Comparison of ENCODE assay signal across 16 cellular contexts in the genomic region with DNA sequence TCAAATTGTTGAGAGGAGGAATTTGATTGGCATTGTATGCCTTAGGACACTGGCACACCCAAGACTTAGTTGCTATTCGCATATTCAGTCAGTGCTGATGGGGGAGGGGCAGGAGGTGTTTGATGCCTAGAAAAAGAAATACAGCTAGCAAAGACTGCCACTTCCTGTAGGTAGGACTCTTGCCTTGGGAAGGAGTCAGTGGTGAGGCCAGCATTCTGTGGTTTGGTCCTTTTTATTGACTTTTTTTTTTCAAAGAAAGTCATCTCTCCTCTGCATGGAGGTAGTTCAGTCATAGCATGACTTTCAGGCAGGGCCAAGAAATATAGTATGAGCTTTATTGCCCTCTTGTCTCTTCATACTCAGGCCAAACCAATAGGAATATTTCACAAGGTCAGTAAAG. TPM values are rescaled to one million over a fixed set of nuclear protein-coding genes. Genes with fewer than 3 reads are reported as not detected.
DNase-seq lines count a peak whose midpoint lies in the region; ATAC-seq and TF ChIP-seq lines count a peak whose summit lies in the region.
"Had no signal": no experiment of that assay in that cellular context is flagged by ENCODE, and none has a peak within 500 bp of the region (broad histone marks: within the 10 kb centered on the region; RNA-seq: fewer than 3 reads in every experiment).

No MANE protein-coding gene starts in this region.

- intact Hi-C loops in activated T-helper 1 cell treated with anti-CD3 and anti-CD28 coated beads, Interleukin-12 subunit alpha, Interleukin-12 subunit beta, Interleukin-2, Interleukin-4 antibody, amounts not matched to agents 30 ng/mL and 10 ng/mL and 1 ng/mL, durations not matched to agents 14 hours and 24 hours and 36 hours (cut with micrococcal nuclease), result no loop called here

- no peak overlapping the region for H3K27ac Mint-ChIP-seq in GM23338
- H3K27ac Mint-ChIP-seq in activated T-helper 1 cell treated with anti-CD3 and anti-CD28 coated beads, Interleukin-12 subunit alpha, Interleukin-12 subunit beta, Interleukin-2, Interleukin-4 antibody, amounts not matched to agents 30 ng/mL and 10 ng/mL and 1 ng/mL, durations not matched to agents 14 hours and 24 hours and 36 hours, result no peak overlapping the region

- no peaks in the 10 kb centered on the region for H3K9me2 ChIP-seq in GM23338 (ENCODE audit: insufficient read depth)

- H3K27ac ChIP-seq in GM23338 (ENCODE audit: low read depth) (no peak overlapping the region), OCI-LY3 (ENCODE audit: low read length) (no peak overlapping the region)

- no peaks in the 10 kb centered on the region for H3K36me3 Mint-ChIP-seq in GM23338 (ENCODE audit: low read depth)
- no peaks in the 10 kb centered on the region for H3K36me3 Mint-ChIP-seq in activated T-helper 1 cell treated with anti-CD3 and anti-CD28 coated beads, Interleukin-12 subunit alpha, Interleukin-12 subunit beta, Interleukin-2, Interleukin-4 antibody, amounts not matched to agents 30 ng/mL and 10 ng/mL and 1 ng/mL, durations not matched to agents 14 hours and 24 hours and 36 hours (ENCODE audit: low read depth)

- H3K4me2 ChIP-seq in GM23338 (0 out of 2 replicates have a peak overlapping the region, but pooled peaks have one; percentile 14), OCI-LY3 (ENCODE audit: low read length) (0 out of 2 replicates have a peak overlapping the region, but pooled peaks have one; percentile 5)

- H3K27me3 Mint-ChIP-seq in GM23338 (ENCODE audit: insufficient read depth, low read depth, poor library complexity), result peaks cover 7% of the 10 kb centered on the region
- H3K27me3 Mint-ChIP-seq in activated T-helper 1 cell treated with anti-CD3 and anti-CD28 coated beads, Interleukin-12 subunit alpha, Interleukin-12 subunit beta, Interleukin-2, Interleukin-4 antibody, amounts not matched to agents 30 ng/mL and 10 ng/mL and 1 ng/mL, durations not matched to agents 14 hours and 24 hours and 36 hours (ENCODE audit: insufficient read depth), result peaks cover 3% of the 10 kb centered on the region

- H3K4me1 ChIP-seq in GM23338 (ENCODE audit: insufficient read depth) (peaks cover 10% of the 10 kb centered on the region; the same call in 1 of the 2 replicates), OCI-LY3 (ENCODE audit: low read length) (peaks cover 26% of the 10 kb centered on the region)

- H3K36me3 ChIP-seq in GM23338 (ENCODE audit: insufficient read depth) (no peaks in the 10 kb centered on the region), OCI-LY3 (replicated peaks; ENCODE audit: low read depth, low read length) (no peaks in the 10 kb centered on the region)

- no peak for ATAC-seq in GM23338

- no peak overlapping the region for H3K9ac ChIP-seq in OCI-LY3 (ENCODE audit: low read length)

- H3K9me3 Mint-ChIP-seq in GM23338, result no peaks in the 10 kb centered on the region; the same call in 2 of the 3 replicates
- no peaks in the 10 kb centered on the region for H3K9me3 Mint-ChIP-seq in activated T-helper 1 cell treated with anti-CD3 and anti-CD28 coated beads, Interleukin-12 subunit alpha, Interleukin-12 subunit beta, Interleukin-2, Interleukin-4 antibody, amounts not matched to agents 30 ng/mL and 10 ng/mL and 1 ng/mL, durations not matched to agents 14 hours and 24 hours and 36 hours

- H3K4me3 ChIP-seq in GM23338, result no peak overlapping the region
- no peak overlapping the region for H3K4me3 ChIP-seq in OCI-LY3 (ENCODE audit: low read length)
- H3K4me3 ChIP-seq in epithelial cell of esophagus (ENCODE audit: low read length), result no peak overlapping the region

- H4K20me1 ChIP-seq in GM23338 (replicated peaks; ENCODE audit: insufficient read depth), result no peaks in the 10 kb centered on the region
- no peaks in the 10 kb centered on the region for H4K20me1 ChIP-seq in OCI-LY3 (ENCODE audit: insufficient read depth, low read length)

- H2AFZ ChIP-seq in GM23338, result no peak overlapping the region
- no peak overlapping the region for H2AFZ ChIP-seq in OCI-LY3 (ENCODE audit: low read depth, low read length)

- no peak overlapping the region for H3K4me3 Mint-ChIP-seq in GM23338
- H3K4me3 Mint-ChIP-seq in activated T-helper 1 cell treated with anti-CD3 and anti-CD28 coated beads, Interleukin-12 subunit alpha, Interleukin-12 subunit beta, Interleukin-2, Interleukin-4 antibody, amounts not matched to agents 30 ng/mL and 10 ng/mL and 1 ng/mL, durations not matched to agents 14 hours and 24 hours and 36 hours, result no peak overlapping the region

- no peaks in the 10 kb centered on the region for H3F3A ChIP-seq in GM23338 (replicated peaks; ENCODE audit: low read depth)

- no peak for TF ChIP-seq CTCF in GM23338 (conservative IDR thresholded peaks at IDR 0.05; ENCODE audit: low read depth in 2 of 2)
- no peak for TF ChIP-seq CTCF in OCI-LY3 (IDR thresholded peaks at IDR 0.05; ENCODE audit: low read depth, low read length)
- TF ChIP-seq CTCF in epithelial cell of esophagus (IDR thresholded peaks at IDR 0.05; ENCODE audit: insufficient read depth, low read depth, low read length, missing control alignments), result no peak

- DNase-seq in activated CD4-positive, alpha-beta T cell treated with anti-CD3 and anti-CD28 coated beads for 48 hours, result peak; percentile 1
- no peak for DNase-seq in activated CD4-positive, alpha-beta T cell treated with anti-CD3 and anti-CD28 coated beads for 4 hours
- peak; percentile 47 for DNase-seq in GM23338 (ENCODE audit: low spot score)
- DNase-seq in epithelial cell of esophagus (ENCODE audit: low read depth), result peak; percentile 20
- no peak for DNase-seq in activated T-helper 1 cell treated with anti-CD3 and anti-CD28 coated beads, Interleukin-12 subunit alpha, Interleukin-12 subunit beta, Interleukin-2, Interleukin-4 antibody, amounts not matched to agents 30 ng/mL and 10 ng/mL and 1 ng/mL, durations not matched to agents 14 hours and 24 hours and 36 hours (ENCODE audit: low spot score)
- no peak for DNase-seq in NCI-H510A (lab: John Stamatoyannopoulos, UW)
- no peak for DNase-seq in DMS153 treated with DMSO at 0.1 percent for 48 hours (lab: John Stamatoyannopoulos, UW; ENCODE audit: unreplicated experiment)
- DNase-seq: C1 segment of cervical spinal cord, DMS53, Karpas-422, NCI-H1417 treated with DMSO at 0.1 percent for 48 hours, NCI-H2029, NCI-H2171 treated with DMSO at 0.1 percent for 48 hours, NCI-H524, RPMI8226 had no signal

- no peaks in the 10 kb centered on the region for H3K9me3 ChIP-seq in OCI-LY3 (ENCODE audit: insufficient read depth, low read length)

- H3K27me3 ChIP-seq in GM23338 (ENCODE audit: insufficient read depth) (no peaks in the 10 kb centered on the region), OCI-LY3 (ENCODE audit: low read depth, low read length) (no peaks in the 10 kb centered on the region)

- H3K79me2 ChIP-seq in GM23338 (replicated peaks; ENCODE audit: insufficient read depth), result no peaks in the 10 kb centered on the region
- H3K79me2 ChIP-seq in OCI-LY3 (ENCODE audit: low read length), result no peaks in the 10 kb centered on the region

- H3K4me1 Mint-ChIP-seq in GM23338, result peaks cover 14% of the 10 kb centered on the region
- no peaks in the 10 kb centered on the region for H3K4me1 Mint-ChIP-seq in activated T-helper 1 cell treated with anti-CD3 and anti-CD28 coated beads, Interleukin-12 subunit alpha, Interleukin-12 subunit beta, Interleukin-2, Interleukin-4 antibody, amounts not matched to agents 30 ng/mL and 10 ng/mL and 1 ng/mL, durations not matched to agents 14 hours and 24 hours and 36 hours (ENCODE audit: low read depth)

RNA-seq across cellular contexts. Expression of a gene that starts 33.5 kb away (rescaled TPM):
- 1.5 and 2.1 TPM in 2 replicates for total RNA-seq in GM23338 (2014; rRNA removed; shearing (Covaris generic))
- polyA plus RNA-seq in GM23338 (2016; fragmentation: Nextera tagmentation; extraction: Ambion mirVana), result 0.28 and 0.29 TPM in 2 replicates
- total RNA-seq in activated T-helper 1 cell treated with anti-CD3 and anti-CD28 coated beads, Interleukin-12 subunit alpha, Interleukin-12 subunit beta, Interleukin-2, Interleukin-4 antibody, amounts not matched to agents 30 ng/mL and 10 ng/mL and 1 ng/mL, durations not matched to agents 14 hours and 24 hours and 36 hours, result 0.27 and 0.39 TPM in 2 replicates

Comparison
In these comparisons a context has a peak if more than half of its experiments do, and no peak if none do; other contexts are left out.
1. DNase-seq: peak in activated CD4-positive, alpha-beta T cell treated with anti-CD3 and anti-CD28 coated beads for 48 hours (single experiment), GM23338 (single experiment) and epithelial cell of esophagus (single experiment); none in activated CD4-positive, alpha-beta T cell treated with anti-CD3 and anti-CD28 coated beads for 4 hours (0 of 2), activated T-helper 1 cell treated with anti-CD3 and anti-CD28 coated beads, Interleukin-12 subunit alpha, Interleukin-12 subunit beta, Interleukin-2, Interleukin-4 antibody, amounts not matched to agents 30 ng/mL and 10 ng/mL and 1 ng/mL, durations not matched to agents 14 hours and 24 hours and 36 hours (single experiment), NCI-H510A (single experiment) and DMS153 treated with DMSO at 0.1 percent for 48 hours (single experiment).